Comparison of ENCODE assay signal across 12 cellular contexts in the genomic region with DNA sequence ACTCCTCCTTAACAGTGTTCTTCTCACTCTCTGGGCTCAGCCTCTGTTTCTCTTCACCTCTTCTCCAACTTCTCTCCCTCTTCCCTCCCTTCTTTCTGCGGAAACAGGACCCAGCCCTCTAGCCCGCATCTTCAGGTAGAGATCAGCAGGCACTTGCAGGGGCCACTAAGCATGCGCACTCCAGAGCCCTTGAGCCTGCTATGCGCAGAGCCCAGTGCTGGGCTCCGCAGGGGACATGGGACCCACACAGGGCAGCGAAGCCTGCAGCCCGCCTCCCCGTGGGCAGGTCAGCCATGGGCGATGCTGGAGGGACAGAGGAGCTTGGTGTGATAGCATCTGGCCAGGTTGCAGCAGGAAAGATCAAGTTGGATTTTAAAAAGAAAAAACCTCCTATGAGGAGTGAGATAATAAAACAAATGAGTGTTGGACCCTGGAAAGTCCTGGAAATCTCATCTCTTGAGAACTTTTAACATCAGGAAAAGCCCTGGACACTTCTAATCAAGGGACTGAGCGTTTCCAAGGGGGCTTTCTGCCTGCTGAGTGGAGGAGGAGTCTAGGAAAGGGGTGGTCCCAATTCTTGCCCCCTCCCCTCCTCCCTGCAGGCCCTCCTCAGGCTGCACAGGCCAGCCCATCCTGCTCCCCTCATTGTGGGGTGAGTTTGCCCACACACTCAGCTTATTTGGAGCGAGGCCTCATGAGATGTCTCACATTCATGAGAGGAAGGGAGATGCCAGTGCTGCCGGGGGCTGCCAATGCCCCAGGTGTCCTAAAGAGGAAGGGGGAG.
DNase-seq lines count a peak whose midpoint lies in the region; ATAC-seq and TF ChIP-seq lines count a peak whose summit lies in the region.
"Had no signal": no experiment of that assay in that cellular context is flagged by ENCODE, and none has a peak within 500 bp of the region (broad histone marks: within the 10 kb centered on the region; RNA-seq: fewer than 3 reads in every experiment).

No MANE protein-coding gene starts in this region.

- WGBS in aorta, 2 donors, result 43 to 52% methylated on average over 12 of the region's 12 CpGs

- ATAC-seq in left ventricle myocardium superior (peak; percentile 60), aorta (ENCODE audit: low FRiP score) (peak; percentile 42)

- H3K4me3 ChIP-seq in right atrium auricular region, result no peak overlapping the region
- no peak overlapping the region for H3K4me3 ChIP-seq in aorta (ENCODE audit: low read length in 2 of 2)
- H3K4me3 ChIP-seq in MG63, result no peak overlapping the region
- H3K4me3 ChIP-seq: lung had no signal

- H3K27ac ChIP-seq in right atrium auricular region, result no peak overlapping the region
- no peak overlapping the region for H3K27ac ChIP-seq in aorta (ENCODE audit: low read depth in 1 of 2, low read length in 2 of 2)
- H3K27ac ChIP-seq: Peyer's patch had no signal

- intact Hi-C loops in left ventricle myocardium superior (cut with micrococcal nuclease) (no loop called here), aorta (cut with DNase I) (no loop called here)

- TF ChIP-seq CTCF in right atrium auricular region (IDR thresholded peaks at IDR 0.05), result no peak

- in situ Hi-C loops in ACHN (cut with HindIII; ENCODE audit: low pct_ligation_motif_present, low pct_unique_long_range_greater_than_20kb, low sequenced_read_pairs), result no loop called here

- DNase-seq in left ventricle myocardium superior (no peak), right atrium auricular region (ENCODE audit: low spot score) (no peak), NCI-H524 (lab: John Stamatoyannopoulos, UW) (peak; percentile 49 to 77), islet precursor cell (peak; percentile 57), aorta (peak in 1 of 2 donors; percentile 40), DMS 273 (lab: John Stamatoyannopoulos, UW; ENCODE audit: unreplicated experiment) (no peak), MG63 (no peak), ACHN (no peak)
- DNase-seq: stimulated activated CD4-positive, alpha-beta T cell treated with anti-CD3 and anti-CD28 coated beads, Interleukin-1b, Interleukin-23, amount 100 ng/mL, for 48 hours; T1000 had no signal

- H3K4me1 ChIP-seq in right atrium auricular region (peaks cover 0 to 8% of the 10 kb centered on the region in 2 donors), aorta (ENCODE audit: control insufficient read depth in 1 of 2, insufficient read depth in 2 of 2, low read length in 2 of 2) (no peaks in the 10 kb centered on the region)

- H3K36me3 ChIP-seq in right atrium auricular region (no peaks in the 10 kb centered on the region), aorta (ENCODE audit: control insufficient read depth in 1 of 2, insufficient read depth in 2 of 2, low read length in 1 of 2) (no peaks in the 10 kb centered on the region), MG63 (no peaks in the 10 kb centered on the region)
- H3K36me3 ChIP-seq: Peyer's patch had no signal

- H3K9me3 ChIP-seq in right atrium auricular region (no peaks in the 10 kb centered on the region), aorta (ENCODE audit: control insufficient read depth, low read length) (no peaks in the 10 kb centered on the region), MG63 (no peaks in the 10 kb centered on the region)
- H3K9me3 ChIP-seq: Peyer's patch had no signal

- H3K27me3 ChIP-seq in right atrium auricular region (no peaks in the 10 kb centered on the region), aorta (ENCODE audit: control insufficient read depth in 1 of 2, insufficient read depth in 2 of 2, low read length in 1 of 2) (no peaks in the 10 kb centered on the region), MG63 (no peaks in the 10 kb centered on the region)
- H3K27me3 ChIP-seq: Peyer's patch had no signal

Comparison
In these comparisons a context has a peak if more than half of its experiments do, and no peak if none do; other contexts are left out.
1. DNase-seq: peak in NCI-H524 (2 of 2) and islet precursor cell (single experiment); none in left ventricle myocardium superior (single experiment), right atrium auricular region (single experiment), DMS 273 (single experiment), MG63 (single experiment) and ACHN (single experiment).